ENCODE assay signal across 8 cellular contexts in genomic region chr6:85679445-85680123, GRCh38. TPM values are rescaled to one million over a fixed set of nuclear protein-coding genes. Genes with fewer than 3 reads are reported as not detected.
DNase-seq lines count a peak whose midpoint lies in the region; ATAC-seq and TF ChIP-seq lines count a peak whose summit lies in the region.

No MANE protein-coding gene starts in this region.

- TF ChIP-seq POLR2A in testis (IDR thresholded peaks at IDR 0.05) = no peak

- intact Hi-C loops in testis (cut with DNase I; ENCODE audit: low total_unique reads) = loop anchor here (5.0 kb wide), 1 partner anchor 37 kb away; the partner anchor contains the start of gene SYNCRIP

- H3K27me3 Mint-ChIP-seq in activated T-cell treated with anti-CD3 and anti-CD28 coated beads, Interleukin-2, amount 50 U/mL, for 24 hours = peaks cover 4% of the 10 kb centered on the region

- WGBS in testis, 2 donors = 17 to 22% methylated on average over 14 of the region's 14 CpGs

- peaks cover 59% of the 10 kb centered on the region for H3K36me3 Mint-ChIP-seq in activated T-cell treated with anti-CD3 and anti-CD28 coated beads, Interleukin-2, amount 50 U/mL, for 24 hours (ENCODE audit: low read depth)

- no peak for ATAC-seq in HG03196 (IDR thresholded peaks at IDR 0.05; ENCODE audit: unreplicated experiment)

- peaks cover 2% of the 10 kb centered on the region for H3K9me3 Mint-ChIP-seq in activated T-cell treated with anti-CD3 and anti-CD28 coated beads, Interleukin-2, amount 50 U/mL, for 24 hours

- no peaks in the 10 kb centered on the region for H3K27me3 ChIP-seq in testis

- no peak for DNase-seq in activated T-cell treated with anti-CD3 and anti-CD28 coated beads, Interleukin-2, amount 50 U/mL, for 24 hours
- DNase-seq in activated T-cell treated with anti-CD3 and anti-CD28 coated beads, Interleukin-2, amount 50 U/mL, for 1 hour = no peak
- DNase-seq in testis (no peak), NOMO-1 (lab: John Stamatoyannopoulos, UW; ENCODE audit: unreplicated experiment in 2 of 2) (no peak), NCI-H2227 (lab: John Stamatoyannopoulos, UW; ENCODE audit: unreplicated experiment) (no peak)

- H3K4me3 Mint-ChIP-seq in activated T-cell treated with anti-CD3 and anti-CD28 coated beads, Interleukin-2, amount 50 U/mL, for 24 hours = peak overlapping the region; percentile 100

- no peaks in the 10 kb centered on the region for H3K36me3 ChIP-seq in testis (ENCODE audit: low read depth, missing control alignments)

- H3K4me1 ChIP-seq in testis = peaks cover 12% of the 10 kb centered on the region

- H3K27ac Mint-ChIP-seq in activated T-cell treated with anti-CD3 and anti-CD28 coated beads, Interleukin-2, amount 50 U/mL, for 24 hours = peak overlapping the region; percentile 100

- TF ChIP-seq CTCF in VCaP (conservative IDR thresholded peaks at IDR 0.05) (no peak), testis (IDR thresholded peaks at IDR 0.05) (no peak)

- H3K9me3 ChIP-seq in testis = no peaks in the 10 kb centered on the region

- H3K4me3 ChIP-seq in iPS-11a (ENCODE audit: low read depth, low read length) (peak overlapping the region; percentile 100), testis (peak overlapping the region; percentile 90 to 94)

- H3K4me1 Mint-ChIP-seq in activated T-cell treated with anti-CD3 and anti-CD28 coated beads, Interleukin-2, amount 50 U/mL, for 24 hours (ENCODE audit: low read depth) = peaks cover 36% of the 10 kb centered on the region

- H3K27ac ChIP-seq in VCaP = peak overlapping the region; percentile 81
- peak overlapping the region; percentile 64 to 90 for H3K27ac ChIP-seq in testis

RNA-seq across cellular contexts. Expression of gene SYNCRIP, which starts 36.9 kb away (rescaled TPM):
- total RNA-seq in testis = 10 to 100 TPM; 51.6 to 55.1 TPM
- polyA plus RNA-seq in testis (ENCODE audit: insufficient read depth, low read depth, low replicate concordance) = 67.0 TPM
